ENCODE assay signal across 1 cellular context in genomic region chr7:129670636-129671035, GRCh38.
TF ChIP-seq lines count a peak whose summit lies in the region.

No MANE protein-coding gene starts in this region.

TF ChIP-seq in SK-N-SH treated with all-trans-retinoic acid at 6 μM for 48 hours, 23 proteins besides CTCF, POLR2A, EP300 and RAD21 (continued from another document):
- TF ChIP-seq TCF4 (CRISPR knock-in tag; IDR thresholded peaks at IDR 0.05; ENCODE audit: borderline replicate concordance) = no peak
- TF ChIP-seq OSR1 (CRISPR knock-in tag; IDR thresholded peaks at IDR 0.05) = no peak
- no peak for TF ChIP-seq RARB (CRISPR knock-in tag; IDR thresholded peaks at IDR 0.05)
TF ChIP-seq in SK-N-SH treated with all-trans-retinoic acid at 6 μM for 48 hours: peak in this region for 0.
